Comparison of ENCODE assay signal across 15 cellular contexts in the genomic region with DNA sequence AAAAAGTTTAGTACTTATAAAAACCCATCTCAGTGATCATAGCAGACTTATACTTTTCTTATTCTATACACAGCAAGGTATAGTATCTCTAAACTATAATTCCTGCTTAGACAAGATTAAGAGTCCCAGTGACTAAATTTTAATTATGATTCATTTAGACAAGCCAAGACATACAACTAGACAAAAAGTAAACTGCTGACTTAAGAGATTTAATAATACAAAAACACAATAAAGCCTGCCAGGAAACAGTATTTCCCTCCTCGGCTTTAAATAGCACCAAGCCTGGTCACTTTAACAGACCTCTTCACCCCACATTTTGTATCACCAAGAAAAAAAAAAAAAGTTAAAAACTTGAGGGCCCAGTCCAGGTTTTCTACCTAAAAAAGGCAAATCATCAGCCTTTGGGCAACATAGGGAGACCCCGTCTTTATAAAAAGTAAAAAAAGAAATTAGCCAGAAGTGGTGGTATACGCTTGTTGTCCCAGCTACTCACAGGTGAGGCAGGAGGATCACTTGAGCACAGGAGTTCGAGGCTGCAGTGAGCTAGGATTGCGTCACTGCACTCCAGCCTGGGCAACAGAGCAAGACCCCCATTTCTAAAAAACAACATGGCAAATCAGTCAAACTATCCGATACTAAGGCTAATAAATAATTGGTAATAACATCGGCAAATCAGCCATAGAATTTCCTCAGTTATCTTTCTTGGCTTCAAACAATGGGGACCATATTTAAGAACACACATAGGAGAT. TPM values are rescaled to one million over a fixed set of nuclear protein-coding genes. Genes with fewer than 3 reads are reported as not detected.
DNase-seq lines count a peak whose midpoint lies in the region; ATAC-seq and TF ChIP-seq lines count a peak whose summit lies in the region.
"Had no signal": no experiment of that assay in that cellular context is flagged by ENCODE, and none has a peak within 500 bp of the region (broad histone marks: within the 10 kb centered on the region; RNA-seq: fewer than 3 reads in every experiment).

No MANE protein-coding gene starts in this region.

- TF ChIP-seq CTCF in HFFc6 (IDR thresholded peaks at IDR 0.05) = no peak
- no peak for TF ChIP-seq CTCF in left ventricle myocardium inferior (IDR thresholded peaks at IDR 0.05; ENCODE audit: borderline replicate concordance)
- no peak for TF ChIP-seq CTCF in psoas muscle (IDR thresholded peaks at IDR 0.05)
- no peak for TF ChIP-seq CTCF in tibial artery (IDR thresholded peaks at IDR 0.05)

- H3K4me1 ChIP-seq in left ventricle myocardium inferior = peaks cover 63% of the 10 kb centered on the region
- H3K4me1 ChIP-seq in psoas muscle = peaks cover 65% of the 10 kb centered on the region
- H3K4me1 ChIP-seq in naive thymus-derived CD4-positive, alpha-beta T cell (ENCODE audit: control insufficient read depth in 2 of 2, insufficient read depth in 2 of 2, low read length in 2 of 2) = peaks cover 4 to 18% of the 10 kb centered on the region in 2 donors
- H3K4me1 ChIP-seq in tibial artery = peaks cover 0 to 24% (median 4%) of the 10 kb centered on the region in 4 donors

- CTCF ChIA-PET in naive thymus-derived CD4-positive, alpha-beta T cell (lab: Charles Lee) = interaction anchor here (0.9 kb wide), 1 partner anchor 16 kb away, joined by 4 read pairs; no protein-coding TSS in a partner anchor

- H3K36me3 ChIP-seq in left ventricle myocardium inferior = no peaks in the 10 kb centered on the region
- H3K36me3 ChIP-seq in psoas muscle (ENCODE audit: insufficient read depth in 1 of 2, low read depth in 1 of 2) = no peaks in the 10 kb centered on the region
- H3K36me3 ChIP-seq in naive thymus-derived CD4-positive, alpha-beta T cell (ENCODE audit: control insufficient read depth in 2 of 3, insufficient read depth in 3 of 3, low read length in 3 of 3) = no peaks in the 10 kb centered on the region
- H3K36me3 ChIP-seq in tibial artery = no peaks in the 10 kb centered on the region

- 74 to 84% (median 81%) methylated on average over 7 of the region's 7 CpGs for WGBS in adipose tissue, 3 donors
- 64 to 69% (median 66%) methylated on average over 7 of the region's 7 CpGs for WGBS in psoas muscle, 3 donors

- no peaks in the 10 kb centered on the region; the same call in 1 of the 2 replicates for H3K27me3 Mint-ChIP-seq in HFFc6 (ENCODE audit: insufficient read depth)
- H3K27me3 Mint-ChIP-seq in naive thymus-derived CD4-positive, alpha-beta T cell = no peaks in the 10 kb centered on the region

- peak overlapping the region; percentile 9 for H3K4me3 ChIP-seq in left ventricle myocardium inferior
- peak overlapping the region; percentile 41 for H3K4me3 ChIP-seq in psoas muscle
- no peak overlapping the region for H3K4me3 ChIP-seq in naive thymus-derived CD4-positive, alpha-beta T cell (ENCODE audit: low read length)
- no peak overlapping the region for H3K4me3 ChIP-seq in tibial artery

- H3K27ac ChIP-seq in adipose tissue (ENCODE audit: low read depth, low read length) = peak overlapping the region; percentile 42
- peak overlapping the region; percentile 54 for H3K27ac ChIP-seq in left ventricle myocardium inferior (replicated peaks)
- peak overlapping the region; percentile 75 for H3K27ac ChIP-seq in psoas muscle
- H3K27ac ChIP-seq in naive thymus-derived CD4-positive, alpha-beta T cell (ENCODE audit: low read depth, low read length) = no peak overlapping the region
- H3K27ac ChIP-seq in tibial artery = no peak overlapping the region
- H3K27ac ChIP-seq: C4-2B had no signal

- H3K9me3 Mint-ChIP-seq in HFFc6 = no peaks in the 10 kb centered on the region
- no peaks in the 10 kb centered on the region for H3K9me3 Mint-ChIP-seq in naive thymus-derived CD4-positive, alpha-beta T cell

- H3K9me3 ChIP-seq in left ventricle myocardium inferior (replicated peaks) = no peaks in the 10 kb centered on the region
- no peaks in the 10 kb centered on the region for H3K9me3 ChIP-seq in psoas muscle
- H3K9me3 ChIP-seq in naive thymus-derived CD4-positive, alpha-beta T cell (ENCODE audit: control insufficient read depth in 2 of 3, low read length in 3 of 3) = no peaks in the 10 kb centered on the region
- H3K9me3 ChIP-seq in tibial artery = no peaks in the 10 kb centered on the region

- intact Hi-C loops in left ventricle myocardium inferior (cut with micrococcal nuclease) (no loop called here), psoas muscle (cut with DNase I) (loop anchor here in 1 of 2 donors (5.0 kb wide), 1 partner anchor 53 kb away; a partner anchor contains a TSS), tibial artery (cut with DNase I; ENCODE audit: low total_unique reads) (no loop called here)
- intact Hi-C loops in naive thymus-derived CD4-positive, alpha-beta T cell (cut with micrococcal nuclease) = no loop called here

- peak in 2 of 4 donors; percentile 26 to 31 for ATAC-seq in psoas muscle
- no peak for ATAC-seq in naive thymus-derived CD4-positive, alpha-beta T cell

- peak overlapping the region; percentile 85 for H3K4me3 Mint-ChIP-seq in HFFc6
- no peak overlapping the region for H3K4me3 Mint-ChIP-seq in naive thymus-derived CD4-positive, alpha-beta T cell

- DNase-seq in HFFc6 = no peak
- no peak for DNase-seq in left ventricle myocardium inferior
- DNase-seq in psoas muscle = no peak
- DNase-seq in stimulated activated CD4-positive, alpha-beta T cell treated with anti-CD3 and anti-CD28 coated beads, Interleukin-4, amount 100 ng/mL, for 4 hours = no peak
- no peak for DNase-seq in naive thymus-derived CD4-positive, alpha-beta T cell
- DNase-seq in putamen (ENCODE audit: low spot score) = no peak
- DNase-seq in tibial artery = no peak
- DNase-seq: activated naive CD4-positive, alpha-beta T cell treated with Interleukin-2 at 50 U/mL for 16 hours; central memory CD4-positive, alpha-beta T cell; Kasumi-1; NCI-H187; stimulated activated CD4-positive, alpha-beta T cell treated with anti-CD3 and anti-CD28 coated beads, Interleukin-4, amount 100 ng/mL, for 24 hours; stimulated activated naive CD4-positive, alpha-beta T cell treated with Interleukin-2 at 50 U/mL for 16 hours had no signal

- no peaks in the 10 kb centered on the region for H3K27me3 ChIP-seq in left ventricle myocardium inferior (ENCODE audit: low read depth)
- H3K27me3 ChIP-seq in psoas muscle (ENCODE audit: insufficient read depth in 3 of 3, low read length in 2 of 3) = no peaks in the 10 kb centered on the region
- H3K27me3 ChIP-seq in naive thymus-derived CD4-positive, alpha-beta T cell (ENCODE audit: control insufficient read depth in 2 of 2, insufficient read depth in 2 of 2, low read length in 2 of 2) = no peaks in the 10 kb centered on the region
- H3K27me3 ChIP-seq in tibial artery = no peaks in the 10 kb centered on the region

- H3K36me3 Mint-ChIP-seq in HFFc6 (ENCODE audit: low read depth) = no peaks in the 10 kb centered on the region
- H3K36me3 Mint-ChIP-seq in naive thymus-derived CD4-positive, alpha-beta T cell = peaks cover 0 to 8% (median 3%) of the 10 kb centered on the region in 5 donors

- H3K27ac Mint-ChIP-seq in HFFc6 = peak overlapping the region; percentile 78; the same call in 1 of the 2 replicates
- peak overlapping the region in 1 of 9 donors; percentile 23 for H3K27ac Mint-ChIP-seq in naive thymus-derived CD4-positive, alpha-beta T cell

- peaks cover 55% of the 10 kb centered on the region for H3K4me1 Mint-ChIP-seq in HFFc6 (ENCODE audit: low read depth)
- peaks cover 30 to 76% (median 63%) of the 10 kb centered on the region in 7 donors for H3K4me1 Mint-ChIP-seq in naive thymus-derived CD4-positive, alpha-beta T cell

- POLR2A ChIA-PET in naive thymus-derived CD4-positive, alpha-beta T cell (lab: Charles Lee) = interaction anchor here (0.8 to 1.0 kb wide), 2 partner anchors 64 to 115 kb away, joined by 3 to 4 read pairs; no protein-coding TSS in a partner anchor

RNA-seq across cellular contexts. Expression of a gene that starts 53.8 kb away (rescaled TPM):
- 10 to 100 TPM; 15.6 to 23.3 (median 19.9) TPM for total RNA-seq in HFFc6 (2021; fragmentation: NEBNext Ultra II Directional; extraction: Animal tissue kit (Norgen Biotek cat#: 25700))
- polyA plus RNA-seq in adipose tissue (10 to 100 TPM in 2 of 3 donors, 1 to 10 TPM in 1; 8.5 to 13.8 (median 11.2) TPM), psoas muscle (10 to 100 TPM; 16.3 to 22.2 (median 18.8) TPM)
- total RNA-seq in left ventricle myocardium inferior (36.3 TPM), psoas muscle (10 to 100 TPM; 39.8 to 47.4 (median 42.8) TPM)
- 10 to 100 TPM; 34.4 to 85.2 (median 67.0) TPM for total RNA-seq in naive thymus-derived CD4-positive, alpha-beta T cell
- 10 to 100 TPM; 13.3 to 24.0 TPM for polyA plus RNA-seq in naive thymus-derived CD4-positive, alpha-beta T cell

Comparison
In these comparisons a context has a peak if more than half of its experiments do, and no peak if none do; other contexts are left out.
1. H3K27ac ChIP-seq: peak in adipose tissue (single experiment), left ventricle myocardium inferior (single experiment) and psoas muscle (single experiment); none in naive thymus-derived CD4-positive, alpha-beta T cell (single experiment) and tibial artery (0 of 2).
2. H3K4me3 ChIP-seq: peak in left ventricle myocardium inferior (single experiment) and psoas muscle (single experiment); none in naive thymus-derived CD4-positive, alpha-beta T cell (single experiment) and tibial artery (0 of 2).